8 cellular contexts compared by ENCODE assay signal in genomic region chr1:120941836-120942222, GRCh38. TPM values are rescaled to one million over a fixed set of nuclear protein-coding genes. Genes with fewer than 3 reads are reported as not detected.
DNase-seq lines count a peak whose midpoint lies in the region; ATAC-seq, FAIRE-seq and TF ChIP-seq lines count a peak whose summit lies in the region.
"Not testable (repeated sequence)": the region's sequence is repeated elsewhere in the genome, so short reads cannot be mapped to it uniquely, and the experiment has no call there.
"Had no signal": no experiment of that assay in that cellular context is flagged by ENCODE, and none has a peak within 500 bp of the region (broad histone marks: within the 10 kb centered on the region; RNA-seq: fewer than 3 reads in every experiment).

No MANE protein-coding gene starts in this region.

- TF ChIP-seq CTCF in Peyer's patch (IDR thresholded peaks at IDR 0.05); bronchial epithelial cell (IDR thresholded peaks at IDR 0.05; ENCODE audit: insufficient read depth, low read length, severe bottlenecking); fibroblast of villous mesenchyme (IDR thresholded peaks at IDR 0.05; ENCODE audit: insufficient read depth, low read depth, low read length); mesothelial cell of epicardium (IDR thresholded peaks at IDR 0.05; ENCODE audit: unreplicated experiment): not testable (repeated sequence)

- peak overlapping the region; percentile 21 to 49 (median 35) for H3K4me3 ChIP-seq in Peyer's patch
- peak overlapping the region; percentile 36 for H3K4me3 ChIP-seq in bronchial epithelial cell (ENCODE audit: low read depth, low read length)
- peak overlapping the region; percentile 59 for H3K4me3 ChIP-seq in fibroblast of villous mesenchyme (ENCODE audit: low read depth, low read length)
- peak overlapping the region; percentile 43 for H3K4me3 ChIP-seq in skeletal muscle cell (ENCODE audit: low read depth, low read length)

- peak overlapping the region; percentile 73 to 86 (median 80) for H3K27ac ChIP-seq in Peyer's patch

- H3K27ac Mint-ChIP-seq in mesothelial cell of epicardium, result peak overlapping the region; percentile 100

- not testable (repeated sequence) for FAIRE-seq in bronchial epithelial cell (lab: Jason Lieb, UNC)

- peak; percentile 2 for ATAC-seq in GM18867 (IDR thresholded peaks at IDR 0.05; ENCODE audit: unreplicated experiment)

- not testable (repeated sequence) for H3K27me3 Mint-ChIP-seq in mesothelial cell of epicardium (ENCODE audit: low read depth)

- not testable (repeated sequence) for H3K9me3 Mint-ChIP-seq in mesothelial cell of epicardium

- H3K4me3 Mint-ChIP-seq in mesothelial cell of epicardium, result peak overlapping the region; percentile 86

- not testable (repeated sequence) for H3K4me1 ChIP-seq in Peyer's patch

- not testable (repeated sequence) for H3K36me3 Mint-ChIP-seq in mesothelial cell of epicardium

- not testable (repeated sequence) for TF ChIP-seq POLR2A in Peyer's patch (IDR thresholded peaks at IDR 0.05)

- not testable (repeated sequence) for H3K9me3 ChIP-seq in Peyer's patch

- H3K27me3 ChIP-seq in Peyer's patch; bronchial epithelial cell (ENCODE audit: control insufficient read depth, insufficient read depth, low read length): not testable (repeated sequence)

- DNase-seq in Peyer's patch; bronchial epithelial cell (ENCODE audit: low read depth); fibroblast of villous mesenchyme (ENCODE audit: low read depth); mesothelial cell of epicardium (ENCODE audit: low spot score in 2 of 2, unreplicated experiment in 2 of 2); skeletal muscle cell (ENCODE audit: low read depth): not testable (repeated sequence)
- DNase-seq in activated T-cell treated with anti-CD3 and anti-CD28 coated beads for 4 hours, result peak; percentile 0

- H3K4me1 Mint-ChIP-seq in mesothelial cell of epicardium, result peaks cover 13% of the 10 kb centered on the region

- not testable (repeated sequence) for H3K36me3 ChIP-seq in Peyer's patch; bronchial epithelial cell (ENCODE audit: control insufficient read depth, insufficient read depth, low read length)

RNA-seq across cellular contexts. Expression of gene PPIAL4A, which starts 52.3 kb away (rescaled TPM):
- total RNA-seq in Peyer's patch (not detected), bronchial epithelial cell (not detected in 2 replicates), fibroblast of villous mesenchyme (not detected in 2 replicates), mesothelial cell of epicardium (not detected in 3 replicates)
- total RNA-seq: Daoy had no signal
